ENCODE assay signal across 13 cellular contexts in the genomic region with DNA sequence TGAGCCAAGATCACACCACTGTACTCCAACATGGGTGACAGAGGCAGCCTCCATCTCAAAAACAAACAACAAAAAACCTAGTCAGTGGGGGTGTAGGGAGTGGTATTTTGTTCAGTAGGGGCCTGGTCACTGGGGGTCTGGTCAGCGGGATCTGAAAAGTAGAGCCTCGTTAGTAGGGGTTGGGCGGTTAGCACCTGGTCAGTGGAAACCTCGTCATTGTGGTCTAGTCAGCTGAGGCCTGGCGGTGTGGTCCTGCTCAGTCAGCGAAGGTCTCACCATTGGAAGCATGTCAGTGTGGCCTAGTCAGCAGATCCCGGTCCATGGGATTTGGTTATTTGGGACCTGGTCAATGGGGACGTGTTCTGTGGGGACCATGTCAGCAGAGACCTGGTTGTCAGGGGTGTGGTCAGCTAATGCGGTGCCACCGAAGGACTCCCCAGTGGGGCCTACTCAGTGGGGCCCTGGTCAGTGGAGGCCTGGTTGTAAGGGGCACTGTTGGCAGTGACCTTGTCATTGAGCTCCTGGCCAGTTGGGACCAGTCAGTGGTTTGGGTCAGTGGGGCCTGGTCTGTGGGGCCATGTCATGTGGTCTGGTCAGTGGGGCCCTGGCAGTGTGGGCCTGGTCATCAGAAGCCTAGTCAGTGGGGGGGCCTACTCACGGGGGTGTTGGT.
"Had no signal": no experiment of that assay in that cellular context is flagged by ENCODE, and none has a peak within 500 bp of the region (broad histone marks: within the 10 kb centered on the region; RNA-seq: fewer than 3 reads in every experiment).

No MANE protein-coding gene starts in this region.

- H3K4me3 Mint-ChIP-seq: naive thymus-derived CD8-positive, alpha-beta T cell had no signal

- H3K9me3 Mint-ChIP-seq: naive thymus-derived CD8-positive, alpha-beta T cell had no signal

- DNase-seq: effector memory CD4-positive, alpha-beta T cell; gastrocnemius medialis; heart right ventricle; hypothalamus; kidney glomerular epithelial cell; mammary epithelial cell; mucosa of descending colon; naive thymus-derived CD8-positive, alpha-beta T cell; right cardiac atrium; small intestine; stimulated activated CD4-positive, alpha-beta T cell treated with anti-CD3 and anti-CD28 coated beads, Interleukin-12 subunit alpha, Interleukin-12 subunit beta, amount 100 ng/mL, for 4 hours; stimulated activated naive CD4-positive, alpha-beta T cell treated with Interleukin-2 at 50 U/mL for 16 hours; trophoblast cell had no signal

- ATAC-seq: gastrocnemius medialis; heart right ventricle; mucosa of descending colon; naive thymus-derived CD8-positive, alpha-beta T cell; right cardiac atrium had no signal

- H3K27me3 Mint-ChIP-seq: naive thymus-derived CD8-positive, alpha-beta T cell had no signal
